ENCODE assay signal across 8 cellular contexts in genomic region chr1:44947060-44947773, GRCh38. TPM values are rescaled to one million over a fixed set of nuclear protein-coding genes. Genes with fewer than 3 reads are reported as not detected.
A peak's percentile ranks its signal among the peaks of the same experiment; 100 is the strongest.
DNase-seq lines count a peak whose midpoint lies in the region; ATAC-seq and TF ChIP-seq lines count a peak whose summit lies in the region.

No MANE protein-coding gene starts in this region.

- H3K4me1 ChIP-seq in foreskin keratinocyte: peaks cover 9% of the 10 kb centered on the region

- DNase-seq in AG04450 (ENCODE audit: low read depth, low spot score) (peak; percentile 57), NCI-H2029 (lab: John Stamatoyannopoulos, UW) (peak; percentile 84), brain pericyte (ENCODE audit: low read depth, low spot score) (peak; percentile 37), mucosa of gallbladder (ENCODE audit: low spot score) (peak; percentile 11), foreskin keratinocyte (no peak)

- H3K27me3 ChIP-seq in AG04450 (ENCODE audit: control insufficient read depth, insufficient read depth, low read length) (no peaks in the 10 kb centered on the region), foreskin keratinocyte (no peaks in the 10 kb centered on the region)

- CTCF ChIA-PET in AG04450 (lab: Charles Lee): interaction anchor here (0.7 kb wide), 1 partner anchor 67 kb away, joined by 3 read pairs; no protein-coding TSS in a partner anchor

- no peak overlapping the region for H3K4me3 ChIP-seq in AG04450 (ENCODE audit: low read depth, low read length)

- TF ChIP-seq CTCF in AG04450 (IDR thresholded peaks at IDR 0.05; ENCODE audit: low read depth, low read length) (no peak), foreskin keratinocyte (conservative IDR thresholded peaks at IDR 0.05) (no peak)

- no peaks in the 10 kb centered on the region for H3K9me3 ChIP-seq in AG04450 (ENCODE audit: control insufficient read depth, insufficient read depth, low read length)

- H3K27ac ChIP-seq in AG04450 (ENCODE audit: low read depth, low read length): peak overlapping the region; percentile 33
- H3K27ac ChIP-seq in foreskin keratinocyte: no peak overlapping the region

- POLR2A ChIA-PET in AG04450 (lab: Yijun Ruan, JAX): interaction anchor here (0.9 to 2.0 kb wide), 4 partner anchors 10 to 147 kb away, joined by 3 to 12 read pairs (median 4); partner anchors contain the start of gene PLK3

- ATAC-seq in foreskin keratinocyte: no peak
- no peak for ATAC-seq in GM21423 (IDR thresholded peaks at IDR 0.05; ENCODE audit: unreplicated experiment)
- ATAC-seq in GM21367 (IDR thresholded peaks at IDR 0.05; ENCODE audit: unreplicated experiment): no peak
- no peak for ATAC-seq in GM19397 (IDR thresholded peaks at IDR 0.05; ENCODE audit: unreplicated experiment)

RNA-seq across cellular contexts. Expression of gene EIF2B3, which starts 39.2 kb away (rescaled TPM):
- polyA plus RNA-seq in AG04450 (2011; rRNA removed) (44.0 and 52.4 TPM in 2 replicates), foreskin keratinocyte (33.1 and 39.0 TPM in 2 replicates)
- polyA minus RNA-seq in AG04450 (2011; rRNA and poly(A)+ RNA removed): 41.1 and 43.8 TPM in 2 replicates
- total RNA-seq in mucosa of gallbladder (19.3 TPM), foreskin keratinocyte (37.9 and 42.9 TPM in 2 replicates)

Comparison
In these comparisons a context has a peak if more than half of its experiments do, and no peak if none do; other contexts are left out.
1. DNase-seq: peak in AG04450 (single experiment), NCI-H2029 (single experiment), brain pericyte (single experiment) and mucosa of gallbladder (single experiment); none in foreskin keratinocyte (0 of 2).